Comparison of ENCODE assay signal across 17 cellular contexts in genomic region chr12:100799770-100800169, GRCh38. TPM values are rescaled to one million over a fixed set of nuclear protein-coding genes. Genes with fewer than 3 reads are reported as not detected.
DNase-seq lines count a peak whose midpoint lies in the region; ATAC-seq lines count a peak whose summit lies in the region.
"Had no signal": no experiment of that assay in that cellular context is flagged by ENCODE, and none has a peak within 500 bp of the region (broad histone marks: within the 10 kb centered on the region; RNA-seq: fewer than 3 reads in every experiment).

No MANE protein-coding gene starts in this region.

- peaks cover 0 to 1% of the 10 kb centered on the region in 2 donors for H3K27me3 ChIP-seq in aorta (ENCODE audit: control insufficient read depth in 1 of 2, insufficient read depth in 2 of 2, low read length in 1 of 2)
- H3K27me3 ChIP-seq: ovary had no signal

- H3K4me3 Mint-ChIP-seq in stimulated activated naive B cell treated with anti-CD40 and anti-IgM and Interleukin-4, amounts not matched to agents 10 μg/mL and 1 μg/mL and 100 μg/mL, for 72 hours, result no peak overlapping the region
- H3K4me3 Mint-ChIP-seq: activated naive CD4-positive, alpha-beta T cell treated with anti-CD3 and anti-CD28 coated beads, Interleukin-2, amount 10 ng/mL, durations not matched to agents 7 days and 5 days; activated T-cell treated with anti-CD3 and anti-CD28 coated beads, Interleukin-2, amount 50 U/mL, for 24 hours; GM23338 had no signal

- peak overlapping the region; percentile 89 for H3K27ac ChIP-seq in caudate nucleus (ENCODE audit: low read depth, low read length)
- H3K27ac ChIP-seq in temporal lobe (ENCODE audit: low read depth, low read length), result peak overlapping the region; percentile 94
- no peak overlapping the region for H3K27ac ChIP-seq in aorta (ENCODE audit: low read depth in 1 of 2, low read length in 2 of 2)
- H3K27ac ChIP-seq: BLaER1 treated with 17β-estradiol and CSF1 and Interleukin-3, amounts not matched to agents 10 nM and 100 nM; left lung; ovary; suprapubic skin had no signal

- intact Hi-C loops in aorta (cut with DNase I), result no loop called here

- no peaks in the 10 kb centered on the region for H3K4me1 ChIP-seq in aorta (ENCODE audit: control insufficient read depth in 1 of 2, insufficient read depth in 2 of 2, low read length in 2 of 2)
- H3K4me1 ChIP-seq: BLaER1 treated with 17β-estradiol and CSF1 and Interleukin-3, amounts not matched to agents 10 nM and 100 nM; left lung; suprapubic skin had no signal

- H3K27ac Mint-ChIP-seq in stimulated activated naive B cell treated with anti-CD40 and anti-IgM and Interleukin-4, amounts not matched to agents 10 μg/mL and 1 μg/mL and 100 μg/mL, for 72 hours, result no peak overlapping the region
- H3K27ac Mint-ChIP-seq: activated naive CD4-positive, alpha-beta T cell treated with anti-CD3 and anti-CD28 coated beads, Interleukin-2, amount 10 ng/mL, durations not matched to agents 7 days and 5 days; activated T-cell treated with anti-CD3 and anti-CD28 coated beads, Interleukin-2, amount 50 U/mL, for 24 hours; GM23338 had no signal

- H3K4me3 ChIP-seq in aorta (ENCODE audit: low read length in 2 of 2), result no peak overlapping the region
- H3K4me3 ChIP-seq: BLaER1 treated with 17β-estradiol and CSF1 and Interleukin-3, amounts not matched to agents 10 nM and 100 nM; GM23338; left lung; ovary; suprapubic skin had no signal

- H3K36me3 ChIP-seq in aorta (ENCODE audit: control insufficient read depth in 1 of 2, insufficient read depth in 2 of 2, low read length in 1 of 2), result no peaks in the 10 kb centered on the region
- H3K36me3 ChIP-seq: BLaER1 treated with 17β-estradiol and CSF1 and Interleukin-3, amounts not matched to agents 10 nM and 100 nM; left lung; ovary; suprapubic skin had no signal

- H3K4me1 Mint-ChIP-seq in stimulated activated naive B cell treated with anti-CD40 and anti-IgM and Interleukin-4, amounts not matched to agents 10 μg/mL and 1 μg/mL and 100 μg/mL, for 72 hours, result no peaks in the 10 kb centered on the region
- H3K4me1 Mint-ChIP-seq: activated naive CD4-positive, alpha-beta T cell treated with anti-CD3 and anti-CD28 coated beads, Interleukin-2, amount 10 ng/mL, durations not matched to agents 7 days and 5 days had no signal

- 84 to 91% methylated on average over 2 of the region's 2 CpGs for WGBS in aorta, 2 donors

- no peaks in the 10 kb centered on the region for H3K9me3 ChIP-seq in aorta (ENCODE audit: control insufficient read depth, low read length)
- H3K9me3 ChIP-seq: ovary, suprapubic skin had no signal

- peaks cover 0 to 10% of the 10 kb centered on the region in 2 donors for H3K9me3 Mint-ChIP-seq in stimulated activated naive B cell treated with anti-CD40 and anti-IgM and Interleukin-4, amounts not matched to agents 10 μg/mL and 1 μg/mL and 100 μg/mL, for 72 hours
- H3K9me3 Mint-ChIP-seq: activated naive CD4-positive, alpha-beta T cell treated with anti-CD3 and anti-CD28 coated beads, Interleukin-2, amount 10 ng/mL, durations not matched to agents 7 days and 5 days; activated T-cell treated with anti-CD3 and anti-CD28 coated beads, Interleukin-2, amount 50 U/mL, for 24 hours; GM23338 had no signal

- peaks cover 23 to 31% of the 10 kb centered on the region in 2 donors for H3K27me3 Mint-ChIP-seq in stimulated activated naive B cell treated with anti-CD40 and anti-IgM and Interleukin-4, amounts not matched to agents 10 μg/mL and 1 μg/mL and 100 μg/mL, for 72 hours

- H3K36me3 Mint-ChIP-seq in stimulated activated naive B cell treated with anti-CD40 and anti-IgM and Interleukin-4, amounts not matched to agents 10 μg/mL and 1 μg/mL and 100 μg/mL, for 72 hours, result no peaks in the 10 kb centered on the region
- H3K36me3 Mint-ChIP-seq: activated naive CD4-positive, alpha-beta T cell treated with anti-CD3 and anti-CD28 coated beads, Interleukin-2, amount 10 ng/mL, durations not matched to agents 7 days and 5 days had no signal

- ATAC-seq in stimulated activated naive B cell treated with anti-CD40 and anti-IgM and Interleukin-4, amounts not matched to agents 10 μg/mL and 1 μg/mL and 100 μg/mL, for 72 hours (replicated peaks), result no peak
- ATAC-seq in aorta (ENCODE audit: low FRiP score), result no peak
- ATAC-seq: GM23338, left lung had no signal

- DNase-seq in LHCN-M2 (ENCODE audit: low read depth) (peak; percentile 60), caudate nucleus (lab: John Stamatoyannopoulos, UW) (peak in 39 of 61 donors; percentile 2 to 77 (median 24)), iris pigment epithelial cell (ENCODE audit: low read depth) (peak; percentile 45), aorta (no peak), DMS 273 (lab: John Stamatoyannopoulos, UW; ENCODE audit: unreplicated experiment) (no peak)
- no peak for DNase-seq in stimulated activated naive B cell treated with anti-CD40 and anti-IgM and Interleukin-4, amounts not matched to agents 10 μg/mL and 1 μg/mL and 100 μg/mL, for 72 hours
- DNase-seq: activated CD4-positive, alpha-beta T cell treated with anti-CD3 and anti-CD28 coated beads for 4 hours; activated naive CD4-positive, alpha-beta T cell treated with anti-CD3 and anti-CD28 coated beads, Interleukin-2, amount 10 ng/mL, durations not matched to agents 7 days and 5 days; activated T-cell treated with anti-CD3 and anti-CD28 coated beads, Interleukin-2, amount 50 U/mL, for 24 hours; left lung; NCI-H526; OCI-M1; ovary had no signal

RNA-seq across cellular contexts. Expression of gene ANO4, which starts 5.2 kb away (rescaled TPM):
- total RNA-seq in LHCN-M2 (2014; rRNA removed), result 8.3 and 8.8 TPM in 2 replicates
- polyA plus RNA-seq in LHCN-M2 (2012), result 3.2 TPM
- total RNA-seq in temporal lobe, result 72.8 TPM
- under 1 TPM; 0.32 to 0.42 TPM for total RNA-seq in aorta
- not detected for polyA plus RNA-seq in aorta

Comparison
In these comparisons a context has a peak if more than half of its experiments do, and no peak if none do; other contexts are left out.
1. DNase-seq: peak in LHCN-M2 (single experiment), caudate nucleus (39 of 61) and iris pigment epithelial cell (single experiment); none in stimulated activated naive B cell treated with anti-CD40 and anti-IgM and Interleukin-4, amounts not matched to agents 10 μg/mL and 1 μg/mL and 100 μg/mL, for 72 hours (single experiment), aorta (0 of 2) and DMS 273 (single experiment).
2. H3K27ac ChIP-seq: peak in caudate nucleus (single experiment) and temporal lobe (single experiment); none in aorta (0 of 2).